8 cellular contexts compared by ENCODE assay signal in the genomic region with DNA sequence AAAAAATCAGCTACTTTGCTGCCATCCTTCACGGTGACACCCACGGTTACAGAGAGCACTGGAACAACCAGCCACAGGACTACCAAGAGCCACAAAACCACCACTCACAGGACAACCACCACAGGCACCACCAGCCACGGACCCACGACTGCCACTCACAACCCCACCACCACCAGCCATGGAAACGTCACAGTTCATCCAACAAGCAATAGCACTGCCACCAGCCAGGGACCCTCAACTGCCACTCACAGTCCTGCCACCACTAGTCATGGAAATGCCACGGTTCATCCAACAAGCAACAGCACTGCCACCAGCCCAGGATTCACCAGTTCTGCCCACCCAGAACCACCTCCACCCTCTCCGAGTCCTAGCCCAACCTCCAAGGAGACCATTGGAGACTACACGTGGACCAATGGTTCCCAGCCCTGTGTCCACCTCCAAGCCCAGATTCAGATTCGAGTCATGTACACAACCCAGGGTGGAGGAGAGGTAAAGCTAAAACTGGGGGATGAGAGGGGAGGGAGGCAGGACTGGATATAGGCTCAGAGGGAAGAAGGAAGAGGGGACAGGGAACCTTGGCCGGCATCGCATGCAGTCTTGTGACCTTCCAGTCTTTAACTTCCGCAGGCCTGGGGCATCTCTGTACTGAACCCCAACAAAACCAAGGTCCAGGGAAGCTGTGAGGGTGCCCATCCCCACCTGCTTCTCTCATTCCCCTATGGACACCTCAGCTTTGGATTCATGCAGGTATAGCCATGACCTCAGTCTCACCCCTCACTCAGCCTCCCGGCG. TPM values are rescaled to one million over a fixed set of nuclear protein-coding genes. Genes with fewer than 3 reads are reported as not detected.
DNase-seq lines count a peak whose midpoint lies in the region; ATAC-seq and TF ChIP-seq lines count a peak whose summit lies in the region.

No MANE protein-coding gene starts in this region.

- TF ChIP-seq CTCF in NB4 (IDR thresholded peaks at IDR 0.05; ENCODE audit: low read depth, low read length) (no peak), coronary artery (IDR thresholded peaks at IDR 0.05) (no peak), osteocyte (IDR thresholded peaks at IDR 0.05) (no peak)

- peak overlapping the region; percentile 89 for H3K27ac Mint-ChIP-seq in osteocyte (ENCODE audit: unreplicated experiment)

- peak; percentile 8 for DNase-seq in COLO668 (lab: John Stamatoyannopoulos, UW; ENCODE audit: unreplicated experiment)
- no peak for DNase-seq in NB4 (ENCODE audit: low read depth)
- no peak for DNase-seq in coronary artery (ENCODE audit: low spot score)
- DNase-seq in osteocyte (ENCODE audit: extremely low spot score, unreplicated experiment), result no peak
- no peak for DNase-seq in effector CD8-positive, alpha-beta T cell (lab: John Stamatoyannopoulos, UW)
- no peak for DNase-seq in GOT3 (lab: John Stamatoyannopoulos, UW)
- no peak for DNase-seq in NCI-H146 treated with DMSO at 0.1 percent for 48 hours (lab: John Stamatoyannopoulos, UW; ENCODE audit: unreplicated experiment)

- H3K4me1 Mint-ChIP-seq in osteocyte (ENCODE audit: unreplicated experiment), result peaks cover 62% of the 10 kb centered on the region

- H3K4me3 ChIP-seq in NB4 (ENCODE audit: low read depth, low read length), result peak overlapping the region; percentile 46
- peak overlapping the region; percentile 84 for H3K4me3 ChIP-seq in coronary artery

- TF ChIP-seq POLR2A in NB4 (IDR thresholded peaks at IDR 0.05; ENCODE audit: extremely low read depth, insufficient read length), result no peak

- no peaks in the 10 kb centered on the region for H3K27me3 Mint-ChIP-seq in osteocyte (ENCODE audit: unreplicated experiment)

- H3K27ac ChIP-seq in coronary artery, result peak overlapping the region; percentile 85 to 97

- no peaks in the 10 kb centered on the region for H3K9me3 Mint-ChIP-seq in osteocyte (ENCODE audit: unreplicated experiment)

- H3K4me3 Mint-ChIP-seq in osteocyte (ENCODE audit: unreplicated experiment), result no peak overlapping the region

- no peak for ATAC-seq in GM19023 (IDR thresholded peaks at IDR 0.05; ENCODE audit: unreplicated experiment)

- H3K36me3 Mint-ChIP-seq in osteocyte (ENCODE audit: unreplicated experiment), result peaks cover 36% of the 10 kb centered on the region

RNA-seq across cellular contexts. Expression of a gene that starts 0.6 kb away (rescaled TPM):
- 1.1 TPM in 2 replicates for total RNA-seq in osteocyte

RNA-seq across cellular contexts. Expression of a gene that starts 3.6 kb away (rescaled TPM):
- total RNA-seq in osteocyte, result 34.2 and 42.2 TPM in 2 replicates

RNA-seq across cellular contexts. Expression of a gene that starts 9.9 kb away (rescaled TPM):
- 0.78 TPM in 2 replicates for total RNA-seq in osteocyte

RNA-seq across cellular contexts. Expression of a gene that starts 18.3 kb away (rescaled TPM):
- 52.5 and 53.7 TPM in 2 replicates for total RNA-seq in osteocyte

RNA-seq across cellular contexts. Expression of a gene that starts 21.5 kb away (rescaled TPM):
- total RNA-seq in osteocyte, result 1.3 and 1.5 TPM in 2 replicates
